29 cellular contexts compared by ENCODE assay signal in genomic region chr11:37527545-37527944, GRCh38.
"Had no signal": no experiment of that assay in that cellular context is flagged by ENCODE, and none has a peak within 500 bp of the region (broad histone marks: within the 10 kb centered on the region; RNA-seq: fewer than 3 reads in every experiment).

No MANE protein-coding gene starts in this region.

- H3K36me3 Mint-ChIP-seq: stimulated activated effector memory CD8-positive, alpha-beta T cell treated with anti-CD3 and anti-CD28 coated beads, Interleukin-12 subunit alpha, Interleukin-12 subunit beta, amount 100 ng/mL, for 72 hours; stimulated activated memory B cell treated with anti-CD40 and anti-IgM and Interleukin-4, amounts not matched to agents 10 μg/mL and 1 μg/mL and 100 μg/mL, for 72 hours; stimulated activated naive B cell treated with anti-CD40 and anti-IgM and Interleukin-4, amounts not matched to agents 10 μg/mL and 1 μg/mL and 100 μg/mL, for 72 hours; type B pancreatic cell had no signal

- H3K4me1 ChIP-seq: stomach, suprapubic skin, testis, thyroid gland, tibial artery, tibial nerve, transverse colon, upper lobe of left lung, upper lobe of right lung, uterus, vagina had no signal

- H3K27me3 Mint-ChIP-seq: stimulated activated memory B cell treated with anti-CD40 and anti-IgM and Interleukin-4, amounts not matched to agents 10 μg/mL and 1 μg/mL and 100 μg/mL, for 72 hours; stimulated activated naive B cell treated with anti-CD40 and anti-IgM and Interleukin-4, amounts not matched to agents 10 μg/mL and 1 μg/mL and 100 μg/mL, for 72 hours; stimulated activated naive CD8-positive, alpha-beta T cell treated with anti-CD3 and anti-CD28 coated beads, Interleukin-15, amount 100 ng/mL, for 72 hours; stimulated activated naive CD8-positive, alpha-beta T cell treated with anti-CD3 and anti-CD28 coated beads, Interleukin-15, Interleukin-2, amounts not matched to agents 100 ng/mL and 50 ng/mL, for 24 hours; type B pancreatic cell had no signal

- H3K27ac Mint-ChIP-seq: stimulated activated effector memory CD8-positive, alpha-beta T cell treated with anti-CD3 and anti-CD28 coated beads, Interleukin-12 subunit alpha, Interleukin-12 subunit beta, amount 100 ng/mL, for 72 hours; stimulated activated memory B cell treated with anti-CD40 and anti-IgM and Interleukin-4, amounts not matched to agents 10 μg/mL and 1 μg/mL and 100 μg/mL, for 72 hours; stimulated activated naive B cell treated with anti-CD40 and anti-IgM and Interleukin-4, amounts not matched to agents 10 μg/mL and 1 μg/mL and 100 μg/mL, for 72 hours; stimulated activated naive CD8-positive, alpha-beta T cell treated with anti-CD3 and anti-CD28 coated beads, Interleukin-15, Interleukin-2, amounts not matched to agents 100 ng/mL and 50 ng/mL, for 24 hours; type B pancreatic cell had no signal

- H3K27ac ChIP-seq: stomach, suprapubic skin, testis, thoracic aorta, thyroid gland, tibial artery, tibial nerve, transverse colon, upper lobe of left lung, upper lobe of right lung, uterus, vagina had no signal

- H3K9me3 ChIP-seq: suprapubic skin, thoracic aorta, thyroid gland, upper lobe of right lung, uterus had no signal

- DNase-seq: stimulated activated CD4-positive, alpha-beta T cell treated with anti-CD3 and anti-CD28 coated beads, Interleukin-2, amount 100 ng/mL, for 48 hours; stimulated activated CD4-positive, alpha-beta T cell treated with anti-CD3 and anti-CD28 coated beads, Interleukin-4, amount 100 ng/mL, for 1 hour; stimulated activated CD4-positive, alpha-beta T cell treated with anti-CD3 and anti-CD28 coated beads, Interleukin-4, amount 100 ng/mL, for 24 hours; stimulated activated CD4-positive, alpha-beta T cell treated with anti-CD3 and anti-CD28 coated beads, Interleukin-4, amount 100 ng/mL, for 4 hours; stimulated activated CD8-positive, alpha-beta memory T cell treated with anti-CD3 and anti-CD28 coated beads, Interleukin-4, amount 100 ng/mL, for 48 hours; stimulated activated naive B cell treated with anti-CD40 and anti-IgM and Interleukin-4, amounts not matched to agents 10 μg/mL and 1 μg/mL and 100 μg/mL, for 72 hours; stimulated activated naive CD4-positive, alpha-beta T cell; stimulated activated naive CD4-positive, alpha-beta T cell treated with Interleukin-2 at 50 U/mL for 16 hours; stimulated activated naive CD8-positive, alpha-beta T cell treated with anti-CD3 and anti-CD28 coated beads, Interleukin-15, amount 100 ng/mL, for 72 hours; stimulated activated naive CD8-positive, alpha-beta T cell treated with anti-CD3 and anti-CD28 coated beads, Interleukin-15, Interleukin-2, amounts not matched to agents 100 U/mL and 50 U/mL, for 24 hours; stomach; substantia nigra; testis; thyroid gland; tibial artery; transverse colon; trophoblast cell; upper lobe of left lung; upper lobe of right lung; uterus had no signal

- H3K4me3 Mint-ChIP-seq: stimulated activated effector memory CD8-positive, alpha-beta T cell treated with anti-CD3 and anti-CD28 coated beads, Interleukin-12 subunit alpha, Interleukin-12 subunit beta, amount 100 ng/mL, for 72 hours; stimulated activated memory B cell treated with anti-CD40 and anti-IgM and Interleukin-4, amounts not matched to agents 10 μg/mL and 1 μg/mL and 100 μg/mL, for 72 hours; stimulated activated naive B cell treated with anti-CD40 and anti-IgM and Interleukin-4, amounts not matched to agents 10 μg/mL and 1 μg/mL and 100 μg/mL, for 72 hours; stimulated activated naive CD8-positive, alpha-beta T cell treated with anti-CD3 and anti-CD28 coated beads, Interleukin-15, amount 100 ng/mL, for 72 hours; stimulated activated naive CD8-positive, alpha-beta T cell treated with anti-CD3 and anti-CD28 coated beads, Interleukin-15, Interleukin-2, amounts not matched to agents 100 ng/mL and 50 ng/mL, for 24 hours; type B pancreatic cell had no signal

- FAIRE-seq: urothelium cell line had no signal

- H3K4me3 ChIP-seq: stomach, suprapubic skin, testis, thoracic aorta, thyroid gland, tibial artery, tibial nerve, transverse colon, upper lobe of left lung, upper lobe of right lung, uterus, vagina had no signal

- H3K4me1 Mint-ChIP-seq: stimulated activated effector memory CD8-positive, alpha-beta T cell treated with anti-CD3 and anti-CD28 coated beads, Interleukin-12 subunit alpha, Interleukin-12 subunit beta, amount 100 ng/mL, for 72 hours; stimulated activated memory B cell treated with anti-CD40 and anti-IgM and Interleukin-4, amounts not matched to agents 10 μg/mL and 1 μg/mL and 100 μg/mL, for 72 hours; stimulated activated naive B cell treated with anti-CD40 and anti-IgM and Interleukin-4, amounts not matched to agents 10 μg/mL and 1 μg/mL and 100 μg/mL, for 72 hours; stimulated activated naive CD8-positive, alpha-beta T cell treated with anti-CD3 and anti-CD28 coated beads, Interleukin-15, amount 100 ng/mL, for 72 hours had no signal

- H3K27me3 ChIP-seq: stomach, suprapubic skin, testis, thyroid gland, tibial artery, tibial nerve, transverse colon, upper lobe of left lung, upper lobe of right lung, uterus, vagina had no signal

- ATAC-seq: stimulated activated effector memory CD8-positive, alpha-beta T cell treated with anti-CD3 and anti-CD28 coated beads, Interleukin-12 subunit alpha, Interleukin-12 subunit beta, amount 100 ng/mL, for 72 hours; stimulated activated memory B cell treated with anti-CD40 and anti-IgM and Interleukin-4, amounts not matched to agents 10 μg/mL and 1 μg/mL and 100 μg/mL, for 72 hours; stimulated activated naive B cell treated with anti-CD40 and anti-IgM and Interleukin-4, amounts not matched to agents 10 μg/mL and 1 μg/mL and 100 μg/mL, for 72 hours; stimulated activated naive CD8-positive, alpha-beta T cell treated with anti-CD3 and anti-CD28 coated beads, Interleukin-15, amount 100 ng/mL, for 72 hours; stimulated activated naive CD8-positive, alpha-beta T cell treated with anti-CD3 and anti-CD28 coated beads, Interleukin-15, Interleukin-2, amounts not matched to agents 100 U/mL and 50 U/mL, for 24 hours had no signal

- H3K36me3 ChIP-seq: stomach, suprapubic skin, thoracic aorta, thyroid gland, tibial artery, tibial nerve, transverse colon, upper lobe of left lung, upper lobe of right lung, uterus, vagina had no signal
